ENCODE assay signal across 9 cellular contexts in genomic region chr20:19888269-19888669, GRCh38.
A peak's percentile ranks its signal among the peaks of the same experiment; 100 is the strongest.
DNase-seq lines count a peak whose midpoint lies in the region; ATAC-seq and TF ChIP-seq lines count a peak whose summit lies in the region.
"Had no signal": no experiment of that assay in that cellular context is flagged by ENCODE, and none has a peak within 500 bp of the region (broad histone marks: within the 10 kb centered on the region; RNA-seq: fewer than 3 reads in every experiment).

No MANE protein-coding gene starts in this region.

- no peaks in the 10 kb centered on the region for H3K27me3 ChIP-seq in GM23338 (ENCODE audit: insufficient read depth)
- H3K27me3 ChIP-seq in adrenal gland, result no peaks in the 10 kb centered on the region

- no peak overlapping the region for H3K4me3 ChIP-seq in GM23338
- no peak overlapping the region for H3K4me3 ChIP-seq in adrenal gland

- H3K9me3 Mint-ChIP-seq in GM23338, result no peaks in the 10 kb centered on the region
- H3K9me3 Mint-ChIP-seq in immature natural killer cell, result no peaks in the 10 kb centered on the region

- no peaks in the 10 kb centered on the region for H3K9me2 ChIP-seq in GM23338 (ENCODE audit: insufficient read depth)

- H3K36me3 Mint-ChIP-seq in GM23338 (ENCODE audit: low read depth) (no peaks in the 10 kb centered on the region), immature natural killer cell (no peaks in the 10 kb centered on the region)

- no peaks in the 10 kb centered on the region for H3K36me3 ChIP-seq in GM23338 (ENCODE audit: insufficient read depth)
- H3K36me3 ChIP-seq in adrenal gland (replicated peaks in 1 of 2), result no peaks in the 10 kb centered on the region

- H3K4me1 Mint-ChIP-seq in GM23338 (peaks cover 2% of the 10 kb centered on the region; the same call in 1 of the 3 replicates), immature natural killer cell (no peaks in the 10 kb centered on the region)

- ATAC-seq in GM23338 (no peak), sciatic nerve (peak; percentile 35), HG02623 (IDR thresholded peaks at IDR 0.05; ENCODE audit: unreplicated experiment) (no peak)

- 68 to 76% (median 73%) methylated on average over 8 of the region's 8 CpGs for WGBS in adrenal gland, 4 donors

- intact Hi-C loops in adrenal gland (cut with DNase I) (no loop called here), sciatic nerve (cut with DNase I) (no loop called here)

- no peak overlapping the region for H3K4me3 Mint-ChIP-seq in GM23338
- no peak overlapping the region for H3K4me3 Mint-ChIP-seq in immature natural killer cell

- no peak overlapping the region for H3K4me2 ChIP-seq in GM23338

- no peaks in the 10 kb centered on the region for H3K4me1 ChIP-seq in GM23338 (ENCODE audit: insufficient read depth)
- H3K4me1 ChIP-seq in adrenal gland (replicated peaks in 1 of 2), result peaks cover 27 to 69% of the 10 kb centered on the region in 2 donors

- TF ChIP-seq CTCF in GM23338 (conservative IDR thresholded peaks at IDR 0.05; ENCODE audit: low read depth in 2 of 2) (no peak), adrenal gland (IDR thresholded peaks at IDR 0.05) (no peak)

- H3K27ac ChIP-seq in GM23338 (ENCODE audit: low read depth) (no peak overlapping the region), adrenal gland (peak overlapping the region in 4 of 5 donors; percentile 46 to 87 (median 74))

- peaks cover 5% of the 10 kb centered on the region for H3K27me3 Mint-ChIP-seq in GM23338 (ENCODE audit: insufficient read depth, low read depth, poor library complexity)
- peaks cover 3 to 11% (median 7%) of the 10 kb centered on the region in 3 donors for H3K27me3 Mint-ChIP-seq in immature natural killer cell (ENCODE audit: low read depth in 3 of 3)

- no peaks in the 10 kb centered on the region for H3F3A ChIP-seq in GM23338 (replicated peaks; ENCODE audit: low read depth)

- H3K27ac Mint-ChIP-seq in GM23338, result peak overlapping the region; percentile 47; the same call in 1 of the 2 replicates
- no peak overlapping the region for H3K27ac Mint-ChIP-seq in immature natural killer cell

- H2AFZ ChIP-seq in GM23338, result no peak overlapping the region

- H3K79me2 ChIP-seq in GM23338 (replicated peaks; ENCODE audit: insufficient read depth), result no peaks in the 10 kb centered on the region

- no peak for TF ChIP-seq POLR2A in adrenal gland (IDR thresholded peaks at IDR 0.05)

- no peaks in the 10 kb centered on the region for H3K9me3 ChIP-seq in adrenal gland (replicated peaks in 1 of 3)

- H4K20me1 ChIP-seq in GM23338 (replicated peaks; ENCODE audit: insufficient read depth), result no peaks in the 10 kb centered on the region

- DNase-seq in GM23338 (ENCODE audit: low spot score) (no peak), adrenal gland (no peak), inferior parietal cortex (ENCODE audit: extremely low spot score) (peak; percentile 44), sciatic nerve (ENCODE audit: low spot score) (no peak), NCI-H2171 treated with DMSO at 0.1 percent for 48 hours (lab: John Stamatoyannopoulos, UW) (no peak), immature natural killer cell (no peak), NCI-H446 (lab: John Stamatoyannopoulos, UW) (no peak)
- DNase-seq: T-helper 1 cell had no signal

TF ChIP-seq in GM23338, 12 proteins besides CTCF, POLR2A, EP300 and RAD21 (continues in another document):
- no peak for TF ChIP-seq REST (IDR thresholded peaks at IDR 0.05; ENCODE audit: unreplicated experiment)
- TF ChIP-seq ETS1 (IDR thresholded peaks at IDR 0.05), result no peak
- TF ChIP-seq ZNF331 (CRISPR knock-in tag; IDR thresholded peaks at IDR 0.05; ENCODE audit: low read depth), result no peak
- TF ChIP-seq CREB1 (CRISPR knock-in tag; IDR thresholded peaks at IDR 0.05; ENCODE audit: low read depth), result no peak
- TF ChIP-seq JUNB (IDR thresholded peaks at IDR 0.05; ENCODE audit: unreplicated experiment), result no peak
- TF ChIP-seq NANOG (IDR thresholded peaks at IDR 0.05; ENCODE audit: borderline replicate concordance), result no peak
